Comparison of ENCODE assay signal across 18 cellular contexts in genomic region chr12:25200703-25201102, GRCh38. TPM values are rescaled to one million over a fixed set of nuclear protein-coding genes. Genes with fewer than 3 reads are reported as not detected.
DNase-seq lines count a peak whose midpoint lies in the region; ATAC-seq and TF ChIP-seq lines count a peak whose summit lies in the region.
"Had no signal": no experiment of that assay in that cellular context is flagged by ENCODE, and none has a peak within 500 bp of the region (broad histone marks: within the 10 kb centered on the region; RNA-seq: fewer than 3 reads in every experiment).

No MANE protein-coding gene starts in this region.

- H3K27ac ChIP-seq in breast epithelium, result no peak overlapping the region
- H3K27ac ChIP-seq: KMS-11 had no signal

- H3K27me3 Mint-ChIP-seq in MCF 10A (ENCODE audit: insufficient read depth, unreplicated experiment), result no peaks in the 10 kb centered on the region
- H3K27me3 Mint-ChIP-seq: activated CD4-positive, alpha-beta memory T cell treated with anti-CD3 and anti-CD28 coated beads, Interleukin-2, amount 10 ng/mL, durations not matched to agents 7 days and 5 days had no signal

- TF ChIP-seq CTCF in MCF 10A (IDR thresholded peaks at IDR 0.05; ENCODE audit: unreplicated experiment), result no peak
- TF ChIP-seq CTCF in breast epithelium (IDR thresholded peaks at IDR 0.05), result no peak
- no peak for TF ChIP-seq CTCF in mucosa of descending colon (IDR thresholded peaks at IDR 0.05)

- no peak for TF ChIP-seq POLR2A in breast epithelium (IDR thresholded peaks at IDR 0.05)

- CTCF ChIA-PET in MCF 10A (lab: Yijun Ruan, JAX), result no interaction called here

- H3K4me1 ChIP-seq in breast epithelium (no peaks in the 10 kb centered on the region), mucosa of descending colon (ENCODE audit: low read depth) (no peaks in the 10 kb centered on the region)

- no peaks in the 10 kb centered on the region for H3K9me3 ChIP-seq in breast epithelium
- no peaks in the 10 kb centered on the region for H3K9me3 ChIP-seq in mucosa of descending colon

- intact Hi-C loops in MCF 10A (cut with micrococcal nuclease) (no loop called here), breast epithelium (cut with DNase I; ENCODE audit: low total_unique reads) (loop anchor here (5.0 kb wide), 1 partner anchor 793 kb away; no protein-coding TSS in a partner anchor), mucosa of descending colon (cut with DNase I, micrococcal nuclease) (no loop called here)

- no peaks in the 10 kb centered on the region for H3K36me3 ChIP-seq in breast epithelium
- no peaks in the 10 kb centered on the region for H3K36me3 ChIP-seq in mucosa of descending colon (ENCODE audit: low read depth)

- no peaks in the 10 kb centered on the region for H3K36me3 Mint-ChIP-seq in MCF 10A (ENCODE audit: insufficient read depth, unreplicated experiment)

- H3K27ac Mint-ChIP-seq in MCF 10A (ENCODE audit: low read depth, unreplicated experiment), result peak overlapping the region; percentile 39
- H3K27ac Mint-ChIP-seq: activated CD4-positive, alpha-beta memory T cell treated with anti-CD3 and anti-CD28 coated beads, Interleukin-2, amount 10 ng/mL, durations not matched to agents 7 days and 5 days; activated T-helper 2 cell treated with anti-CD3 and anti-CD28 coated beads, Interferon-gamma antibody, Interleukin-2, Interleukin-4, amounts not matched to agents 10 μg/mL and 5 μg/mL and 100 μg/mL, durations not matched to agents 14 hours and 24 hours and 36 hours had no signal

- no peak for ATAC-seq in mucosa of descending colon
- ATAC-seq: esophagus mucosa had no signal

- no peak overlapping the region for H3K4me3 Mint-ChIP-seq in MCF 10A (ENCODE audit: unreplicated experiment)
- H3K4me3 Mint-ChIP-seq: activated CD4-positive, alpha-beta memory T cell treated with anti-CD3 and anti-CD28 coated beads, Interleukin-2, amount 10 ng/mL, durations not matched to agents 7 days and 5 days had no signal

- H3K4me3 ChIP-seq in breast epithelium (no peak overlapping the region), mucosa of descending colon (no peak overlapping the region)

- H3K27me3 ChIP-seq in breast epithelium, result no peaks in the 10 kb centered on the region

- DNase-seq in MCF 10A (ENCODE audit: unreplicated experiment), result no peak
- no peak for DNase-seq in breast epithelium (ENCODE audit: low spot score in 2 of 2)
- peak; percentile 70 for DNase-seq in astrocyte of the hippocampus (ENCODE audit: low read depth, low spot score)
- peak; percentile 26 for DNase-seq in glomerular visceral epithelial cell (ENCODE audit: extremely low spot score)
- DNase-seq in stromal cell of bone marrow (ENCODE audit: low read depth), result peak; percentile 16
- DNase-seq in midbrain (lab: John Stamatoyannopoulos, UW), result no peak
- DNase-seq in mucosa of descending colon, result no peak
- no peak for DNase-seq in NCI-H2081 treated with DMSO at 0.1 percent for 48 hours (lab: John Stamatoyannopoulos, UW)
- DNase-seq: activated CD4-positive, alpha-beta memory T cell treated with anti-CD3 and anti-CD28 coated beads, Interleukin-2, amount 10 ng/mL, durations not matched to agents 7 days and 5 days; central memory CD4-positive, alpha-beta T cell; DMS 273 treated with DMSO at 0.1 percent for 48 hours; NCI-H187; NCI-H748 treated with DMSO at 0.1 percent for 48 hours; trophoblast cell had no signal

- H3K4me1 Mint-ChIP-seq in MCF 10A (ENCODE audit: insufficient read depth, unreplicated experiment), result peaks cover 10% of the 10 kb centered on the region

- no TSS peak for BruUV-seq in MCF 10A (replicated peaks; lab: Mats Ljungman, UMichigan)

- H3K9me3 Mint-ChIP-seq in MCF 10A (ENCODE audit: unreplicated experiment), result no peaks in the 10 kb centered on the region
- H3K9me3 Mint-ChIP-seq: activated CD4-positive, alpha-beta memory T cell treated with anti-CD3 and anti-CD28 coated beads, Interleukin-2, amount 10 ng/mL, durations not matched to agents 7 days and 5 days; activated T-helper 2 cell treated with anti-CD3 and anti-CD28 coated beads, Interferon-gamma antibody, Interleukin-2, Interleukin-4, amounts not matched to agents 10 μg/mL and 5 μg/mL and 100 μg/mL, durations not matched to agents 14 hours and 24 hours and 36 hours had no signal

- POLR2A ChIA-PET in MCF 10A (lab: Yijun Ruan, JAX), result no interaction called here

RNA-seq across cellular contexts. Expression of gene ETFRF1, which starts 5.7 kb away (rescaled TPM):
- total RNA-seq in MCF 10A (2022), result 21.1 and 27.9 TPM in 2 replicates
- 10 to 100 TPM; 29.5 to 52.4 (median 46.9) TPM for total RNA-seq in breast epithelium
- total RNA-seq in mucosa of descending colon, result 10 to 100 TPM; 13.7 to 26.4 (median 19.6) TPM

RNA-seq across cellular contexts. Expression of gene DNAI7, which starts 5.7 kb away (rescaled TPM):
- 0.14 TPM in 1 of 2 replicates, not detected in the other for total RNA-seq in MCF 10A (2022)
- 1 to 10 TPM; 1.1 to 4.2 (median 2.0) TPM for total RNA-seq in breast epithelium
- 1 to 10 TPM in 1 of 3 donors, not detected in 2; 1.0 TPM for total RNA-seq in mucosa of descending colon
- total RNA-seq: activated CD4-positive, alpha-beta memory T cell treated with anti-CD3 and anti-CD28 coated beads, Interleukin-2, amount 10 ng/mL, durations not matched to agents 7 days and 5 days; activated T-helper 2 cell treated with anti-CD3 and anti-CD28 coated beads, Interferon-gamma antibody, Interleukin-2, Interleukin-4, amounts not matched to agents 10 μg/mL and 5 μg/mL and 100 μg/mL, durations not matched to agents 14 hours and 24 hours and 36 hours; esophagus mucosa; pulmonary artery endothelial cell had no signal

RNA-seq across cellular contexts. Expression of gene KRAS, which starts 50.0 kb away (rescaled TPM):
- total RNA-seq in MCF 10A (2022) (17.6 and 21.7 TPM in 2 replicates), breast epithelium (10 to 100 TPM; 10.6 to 15.7 (median 14.3) TPM), mucosa of descending colon (10 to 100 TPM; 43.5 to 64.3 (median 62.7) TPM)

Comparison
In these comparisons a context has a peak if more than half of its experiments do, and no peak if none do; other contexts are left out.
1. DNase-seq: peak in astrocyte of the hippocampus (single experiment), glomerular visceral epithelial cell (single experiment) and stromal cell of bone marrow (single experiment); none in MCF 10A (single experiment), breast epithelium (0 of 2), midbrain (single experiment), mucosa of descending colon (0 of 3) and NCI-H2081 treated with DMSO at 0.1 percent for 48 hours (single experiment).